12 cellular contexts compared by ENCODE assay signal in the genomic region with DNA sequence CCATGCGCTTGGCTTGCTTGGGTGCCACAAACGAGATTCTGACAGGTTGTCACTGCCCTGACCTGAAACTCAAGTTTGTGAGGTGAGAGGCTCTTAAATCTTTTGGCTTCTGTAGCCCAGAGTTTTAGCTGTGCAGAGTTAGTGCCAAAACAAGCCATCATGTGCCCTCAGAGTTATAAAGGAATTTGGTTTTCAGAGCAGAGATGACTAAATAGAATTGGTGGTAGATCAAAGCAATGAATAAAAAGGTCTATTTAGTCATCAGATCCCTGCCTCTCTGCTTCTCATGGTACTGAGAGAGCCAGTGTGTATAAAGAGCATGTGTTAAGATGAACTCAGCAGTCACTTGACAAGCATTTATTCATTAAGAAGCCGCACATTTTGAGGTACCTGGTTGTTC.
DNase-seq lines count a peak whose midpoint lies in the region; ATAC-seq and TF ChIP-seq lines count a peak whose summit lies in the region.
"Had no signal": no experiment of that assay in that cellular context is flagged by ENCODE, and none has a peak within 500 bp of the region (broad histone marks: within the 10 kb centered on the region; RNA-seq: fewer than 3 reads in every experiment).

No MANE protein-coding gene starts in this region.

- no peaks in the 10 kb centered on the region for H3K36me3 ChIP-seq in right atrium auricular region
- no peaks in the 10 kb centered on the region for H3K36me3 ChIP-seq in cardiac muscle cell
- H3K36me3 ChIP-seq in tibial artery, result no peaks in the 10 kb centered on the region
- no peaks in the 10 kb centered on the region for H3K36me3 ChIP-seq in gastroesophageal sphincter

- no peak overlapping the region for H3K4me3 ChIP-seq in right atrium auricular region
- no peak overlapping the region for H3K4me3 ChIP-seq in cardiac muscle cell
- H3K4me3 ChIP-seq in tibial artery, result no peak overlapping the region
- H3K4me3 ChIP-seq in gastroesophageal sphincter, result no peak overlapping the region

- intact Hi-C loops in Right ventricle myocardium inferior (cut with DNase I), result loop anchor here (5.0 to 10.0 kb wide), 5 partner anchors 46 to 1349 kb away; a partner anchor contains a TSS
- intact Hi-C loops in tibial artery (cut with DNase I; ENCODE audit: low total_unique reads), result no loop called here

- 39 to 67% methylated on average over 3 of the region's 3 CpGs for WGBS in gastroesophageal sphincter (ENCODE audit: low coverage in 1 of 2), 2 donors

- DNase-seq in Right ventricle myocardium inferior (ENCODE audit: missing footprints), result no peak
- no peak for DNase-seq in right atrium auricular region (ENCODE audit: low spot score)
- peak; percentile 20 for DNase-seq in amniotic epithelial cell (ENCODE audit: low read depth)
- DNase-seq in cardiac muscle cell (ENCODE audit: low read depth in 1 of 2, low spot score in 1 of 2), result peak in 1 of 2 donors; percentile 21
- no peak for DNase-seq in tibial artery
- DNase-seq: activated CD4-positive, alpha-beta T cell treated with anti-CD3 and anti-CD28 coated beads, Interleukin-2, amount 10 ng/mL, durations not matched to agents 7 days and 5 days; NCI-H446; stimulated activated CD4-positive, alpha-beta T cell treated with anti-CD3 and anti-CD28 coated beads, Interleukin-15, amount 100 ng/mL, for 24 hours had no signal

- ATAC-seq in Right ventricle myocardium inferior (peak; percentile 60), gastroesophageal sphincter (no peak), GM18502 (IDR thresholded peaks at IDR 0.05; ENCODE audit: poor library complexity, unreplicated experiment) (no peak), GM21529 (IDR thresholded peaks at IDR 0.05; ENCODE audit: unreplicated experiment) (no peak)
- ATAC-seq: Panc1 had no signal

- H3K4me1 ChIP-seq in right atrium auricular region (peaks cover 0 to 3% of the 10 kb centered on the region in 2 donors), cardiac muscle cell (ENCODE audit: low read depth) (peaks cover 54% of the 10 kb centered on the region), tibial artery (peaks cover 0 to 59% (median 7%) of the 10 kb centered on the region in 4 donors), gastroesophageal sphincter (peaks cover 0 to 62% (median 11%) of the 10 kb centered on the region in 3 donors)

- H3K9me3 ChIP-seq in right atrium auricular region (no peaks in the 10 kb centered on the region), cardiac muscle cell (ENCODE audit: low read depth) (no peaks in the 10 kb centered on the region), tibial artery (no peaks in the 10 kb centered on the region), gastroesophageal sphincter (no peaks in the 10 kb centered on the region)

- peak overlapping the region in 1 of 2 donors; percentile 22 for H3K27ac ChIP-seq in right atrium auricular region
- H3K27ac ChIP-seq in cardiac muscle cell, result peak overlapping the region; percentile 22
- peak overlapping the region; percentile 17 to 41 for H3K27ac ChIP-seq in tibial artery
- peak overlapping the region in 2 of 4 donors; percentile 9 to 54 for H3K27ac ChIP-seq in gastroesophageal sphincter

- no peak for TF ChIP-seq POLR2A in gastroesophageal sphincter (IDR thresholded peaks at IDR 0.05)

- TF ChIP-seq CTCF in right atrium auricular region (IDR thresholded peaks at IDR 0.05) (no peak), cardiac muscle cell (IDR thresholded peaks at IDR 0.05; ENCODE audit: low read depth, low read length) (no peak), tibial artery (IDR thresholded peaks at IDR 0.05) (no peak), gastroesophageal sphincter (IDR thresholded peaks at IDR 0.05) (no peak)

- TF ChIP-seq EP300 in gastroesophageal sphincter (IDR thresholded peaks at IDR 0.05), result no peak

- no peaks in the 10 kb centered on the region for H3K27me3 ChIP-seq in right atrium auricular region
- no peaks in the 10 kb centered on the region for H3K27me3 ChIP-seq in cardiac muscle cell
- no peaks in the 10 kb centered on the region for H3K27me3 ChIP-seq in tibial artery
- H3K27me3 ChIP-seq in gastroesophageal sphincter, result no peaks in the 10 kb centered on the region
